In the genomic region with DNA sequence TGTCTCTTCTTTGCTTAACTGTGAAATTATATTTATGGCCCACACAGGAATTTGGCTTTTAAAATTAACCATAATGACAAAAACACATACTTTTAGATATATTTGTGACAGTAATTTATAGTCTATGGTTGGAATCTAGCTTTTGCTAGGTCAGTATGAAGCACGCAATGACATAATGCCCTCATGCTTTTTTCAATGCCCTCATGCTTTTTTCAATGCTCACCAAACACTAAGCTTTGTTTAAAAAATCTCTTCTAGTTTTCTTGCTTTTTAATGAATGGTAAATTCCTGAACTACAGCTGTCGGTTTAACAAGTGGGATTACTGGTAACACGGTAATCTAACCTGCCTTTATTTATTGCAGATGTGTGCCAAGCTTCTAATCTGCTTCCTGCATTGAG, we compare ENCODE assay signal across 11 cellular contexts. TPM values are rescaled to one million over a fixed set of nuclear protein-coding genes. Genes with fewer than 3 reads are reported as not detected.
"Had no signal": no experiment of that assay in that cellular context is flagged by ENCODE, and none has a peak within 500 bp of the region (broad histone marks: within the 10 kb centered on the region; RNA-seq: fewer than 3 reads in every experiment).

No MANE protein-coding gene starts in this region.

- H3K9me3 Mint-ChIP-seq: GM23338, H9, HFFc6 had no signal

- H3K4me1 Mint-ChIP-seq: GM23338, H9 had no signal

- ATAC-seq: GM23338, HCT116 had no signal

- H3K4me1 ChIP-seq: HAP-1 had no signal

- H3K9me3 ChIP-seq: HAP-1 had no signal

- H3K9ac ChIP-seq: GM23248 had no signal

- H3K4me2 ChIP-seq: GM23338 had no signal

- H3K4me3 Mint-ChIP-seq: GM23338, H9, HFFc6 had no signal

- DNase-seq: GM23248, GOT3, H7, H9, HCEC 1CT, HFFc6 had no signal

- H3K27ac Mint-ChIP-seq: GM23338, H9, HFFc6 had no signal

- H3K4me3 ChIP-seq: GM23248, GM23338, HAP-1 had no signal

- H3K27ac ChIP-seq: GM23248 had no signal

- H2AFZ ChIP-seq: GM23248, GM23338 had no signal

RNA-seq across cellular contexts. Expression of gene CCN6, which starts 12.7 kb away (rescaled TPM):
- total RNA-seq: GM23248, GM23338, H1, H4, H7, H9, HFFc6 had no signal
- polyA plus RNA-seq: H1 had no signal
